8 cellular contexts compared by ENCODE assay signal in the genomic region with DNA sequence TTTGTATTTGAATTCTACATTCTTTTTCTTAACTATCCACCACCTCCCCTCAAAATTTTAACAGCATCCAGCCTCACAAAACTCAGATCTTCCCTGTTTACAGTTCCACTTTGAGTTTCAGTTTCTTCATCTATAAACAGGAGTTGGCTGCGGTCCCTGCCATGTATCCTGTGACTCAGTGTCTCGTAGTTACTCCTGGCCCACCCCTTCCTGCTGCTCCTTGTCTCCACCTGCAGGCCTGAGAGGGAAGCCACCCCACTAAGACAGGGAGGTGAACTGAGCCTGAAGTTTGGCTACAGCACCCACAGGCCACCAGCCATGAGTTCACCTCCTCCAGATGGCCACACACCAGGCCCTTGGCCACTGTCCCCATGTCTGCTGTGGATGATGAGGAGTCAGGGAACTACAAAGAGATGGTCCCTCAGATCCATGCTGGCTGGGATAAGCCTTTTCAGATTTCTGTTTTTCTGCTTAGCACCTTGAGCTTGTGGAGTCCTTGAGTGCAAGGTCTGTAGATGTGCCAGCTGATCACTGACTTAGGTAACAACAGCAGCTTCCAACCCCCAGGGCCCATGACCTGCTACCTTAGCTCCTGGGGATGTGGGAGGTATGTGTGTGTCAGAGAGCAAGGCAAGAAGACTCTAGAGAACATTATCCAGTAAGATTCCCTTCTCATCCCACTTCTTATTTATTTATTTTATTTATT.
DNase-seq lines count a peak whose midpoint lies in the region; ATAC-seq and TF ChIP-seq lines count a peak whose summit lies in the region.

No MANE protein-coding gene starts in this region.

- no peak overlapping the region for H3K4me2 ChIP-seq in KMS-11

- no peaks in the 10 kb centered on the region for H3K36me3 ChIP-seq in KMS-11 (ENCODE audit: insufficient read depth)

- no peaks in the 10 kb centered on the region for H3K27me3 ChIP-seq in KMS-11 (ENCODE audit: insufficient read depth, low read depth)

- H4K20me1 ChIP-seq in KMS-11 (ENCODE audit: insufficient read depth) = no peaks in the 10 kb centered on the region

- DNase-seq in NCI-H526 (lab: John Stamatoyannopoulos, UW) (peak; percentile 16 to 22), NCI-H526 treated with DMSO at 0.1 percent for 48 hours (lab: John Stamatoyannopoulos, UW) (no peak), fibroblast of pulmonary artery (ENCODE audit: low read depth) (peak; percentile 46), COR-L47 (lab: John Stamatoyannopoulos, UW) (no peak)
- peak; percentile 80 for DNase-seq in activated CD4-positive, alpha-beta T cell treated with anti-CD3 and anti-CD28 coated beads for 48 hours
- peak; percentile 77 for DNase-seq in stimulated activated CD4-positive, alpha-beta T cell treated with anti-CD3 and anti-CD28 coated beads, Interleukin-1b, Interleukin-23, amount 100 ng/mL, for 48 hours

- no peaks in the 10 kb centered on the region for H3K79me2 ChIP-seq in KMS-11 (ENCODE audit: insufficient read depth, low read depth)

- H3K9ac ChIP-seq in KMS-11 = no peak overlapping the region

- H3K4me3 ChIP-seq in KMS-11 (IDR thresholded peaks at IDR 0.05; ENCODE audit: insufficient read depth, low read depth, low read length) (no peak overlapping the region), fibroblast of pulmonary artery (replicated peaks; ENCODE audit: low read depth, low read length) (no peak overlapping the region)

- TF ChIP-seq CTCF in KMS-11 (conservative IDR thresholded peaks at IDR 0.05; ENCODE audit: low read depth, low read length) (peak; percentile 62), fibroblast of pulmonary artery (IDR thresholded peaks at IDR 0.05; ENCODE audit: low read length, missing control alignments) (peak; percentile 49)

- peak overlapping the region; percentile 5; the same call in 1 of the 2 replicates for H2AFZ ChIP-seq in KMS-11 (ENCODE audit: low read depth)

- ATAC-seq in GM18870 (IDR thresholded peaks at IDR 0.05; ENCODE audit: unreplicated experiment) = no peak

- no peak overlapping the region for H3K27ac ChIP-seq in KMS-11

- H3K4me1 ChIP-seq in KMS-11 (ENCODE audit: low read depth, poor library complexity, severe bottlenecking) = peaks cover 10% of the 10 kb centered on the region

Comparison
In these comparisons a context has a peak if more than half of its experiments do, and no peak if none do; other contexts are left out.
1. DNase-seq: peak in NCI-H526 (2 of 2), activated CD4-positive, alpha-beta T cell treated with anti-CD3 and anti-CD28 coated beads for 48 hours (single experiment), fibroblast of pulmonary artery (single experiment) and stimulated activated CD4-positive, alpha-beta T cell treated with anti-CD3 and anti-CD28 coated beads, Interleukin-1b, Interleukin-23, amount 100 ng/mL, for 48 hours (single experiment); none in NCI-H526 treated with DMSO at 0.1 percent for 48 hours (single experiment) and COR-L47 (single experiment).